1 cellular context compared by ENCODE assay signal in genomic region chr6:154542747-154543146, GRCh38.
TF ChIP-seq lines count a peak whose summit lies in the region.

No MANE protein-coding gene starts in this region.

TF ChIP-seq in GM23338, 12 proteins besides CTCF, POLR2A, EP300 and RAD21:
- TF ChIP-seq, protein P1, sequence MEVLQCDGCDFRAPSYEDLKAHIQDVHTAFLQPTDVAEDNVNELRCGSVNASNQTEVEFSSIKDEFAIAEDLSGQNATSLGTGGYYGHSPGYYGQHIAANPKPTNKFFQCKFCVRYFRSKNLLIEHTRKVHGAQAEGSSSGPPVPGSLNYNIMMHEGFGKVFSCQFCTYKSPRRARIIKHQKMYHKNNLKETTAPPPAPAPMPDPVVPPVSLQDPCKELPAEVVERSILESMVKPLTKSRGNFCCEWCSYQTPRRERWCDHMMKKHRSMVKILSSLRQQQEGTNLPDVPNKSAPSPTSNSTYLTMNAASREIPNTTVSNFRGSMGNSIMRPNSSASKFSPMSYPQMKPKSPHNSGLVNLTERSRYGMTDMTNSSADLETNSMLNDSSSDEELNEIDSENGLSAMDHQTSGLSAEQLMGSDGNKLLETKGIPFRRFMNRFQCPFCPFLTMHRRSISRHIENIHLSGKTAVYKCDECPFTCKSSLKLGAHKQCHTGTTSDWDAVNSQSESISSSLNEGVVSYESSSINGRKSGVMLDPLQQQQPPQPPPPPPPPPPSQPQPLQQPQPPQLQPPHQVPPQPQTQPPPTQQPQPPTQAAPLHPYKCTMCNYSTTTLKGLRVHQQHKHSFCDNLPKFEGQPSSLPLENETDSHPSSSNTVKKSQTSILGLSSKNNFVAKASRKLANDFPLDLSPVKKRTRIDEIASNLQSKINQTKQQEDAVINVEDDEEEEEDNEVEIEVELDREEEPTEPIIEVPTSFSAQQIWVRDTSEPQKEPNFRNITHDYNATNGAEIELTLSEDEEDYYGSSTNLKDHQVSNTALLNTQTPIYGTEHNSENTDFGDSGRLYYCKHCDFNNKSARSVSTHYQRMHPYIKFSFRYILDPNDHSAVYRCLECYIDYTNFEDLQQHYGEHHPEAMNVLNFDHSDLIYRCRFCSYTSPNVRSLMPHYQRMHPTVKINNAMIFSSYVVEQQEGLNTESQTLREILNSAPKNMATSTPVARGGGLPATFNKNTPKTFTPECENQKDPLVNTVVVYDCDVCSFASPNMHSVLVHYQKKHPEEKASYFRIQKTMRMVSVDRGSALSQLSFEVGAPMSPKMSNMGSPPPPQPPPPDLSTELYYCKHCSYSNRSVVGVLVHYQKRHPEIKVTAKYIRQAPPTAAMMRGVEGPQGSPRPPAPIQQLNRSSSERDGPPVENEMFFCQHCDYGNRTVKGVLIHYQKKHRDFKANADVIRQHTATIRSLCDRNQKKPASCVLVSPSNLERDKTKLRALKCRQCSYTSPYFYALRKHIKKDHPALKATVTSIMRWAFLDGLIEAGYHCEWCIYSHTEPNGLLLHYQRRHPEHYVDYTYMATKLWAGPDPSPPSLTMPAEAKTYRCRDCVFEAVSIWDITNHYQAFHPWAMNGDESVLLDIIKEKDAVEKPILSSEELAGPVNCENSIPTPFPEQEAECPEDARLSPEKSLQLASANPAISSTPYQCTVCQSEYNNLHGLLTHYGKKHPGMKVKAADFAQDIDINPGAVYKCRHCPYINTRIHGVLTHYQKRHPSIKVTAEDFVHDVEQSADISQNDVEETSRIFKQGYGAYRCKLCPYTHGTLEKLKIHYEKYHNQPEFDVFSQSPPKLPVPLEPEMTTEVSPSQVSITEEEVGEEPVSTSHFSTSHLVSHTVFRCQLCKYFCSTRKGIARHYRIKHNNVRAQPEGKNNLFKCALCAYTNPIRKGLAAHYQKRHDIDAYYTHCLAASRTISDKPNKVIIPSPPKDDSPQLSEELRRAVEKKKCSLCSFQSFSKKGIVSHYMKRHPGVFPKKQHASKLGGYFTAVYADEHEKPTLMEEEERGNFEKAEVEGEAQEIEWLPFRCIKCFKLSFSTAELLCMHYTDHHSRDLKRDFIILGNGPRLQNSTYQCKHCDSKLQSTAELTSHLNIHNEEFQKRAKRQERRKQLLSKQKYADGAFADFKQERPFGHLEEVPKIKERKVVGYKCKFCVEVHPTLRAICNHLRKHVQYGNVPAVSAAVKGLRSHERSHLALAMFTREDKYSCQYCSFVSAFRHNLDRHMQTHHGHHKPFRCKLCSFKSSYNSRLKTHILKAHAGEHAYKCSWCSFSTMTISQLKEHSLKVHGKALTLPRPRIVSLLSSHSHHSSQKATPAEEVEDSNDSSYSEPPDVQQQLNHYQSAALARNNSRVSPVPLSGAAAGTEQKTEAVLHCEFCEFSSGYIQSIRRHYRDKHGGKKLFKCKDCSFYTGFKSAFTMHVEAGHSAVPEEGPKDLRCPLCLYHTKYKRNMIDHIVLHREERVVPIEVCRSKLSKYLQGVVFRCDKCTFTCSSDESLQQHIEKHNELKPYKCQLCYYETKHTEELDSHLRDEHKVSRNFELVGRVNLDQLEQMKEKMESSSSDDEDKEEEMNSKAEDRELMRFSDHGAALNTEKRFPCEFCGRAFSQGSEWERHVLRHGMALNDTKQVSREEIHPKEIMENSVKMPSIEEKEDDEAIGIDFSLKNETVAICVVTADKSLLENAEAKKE (CRISPR knock-in tag; IDR thresholded peaks at IDR 0.05): peak; percentile 100
- TF ChIP-seq NANOG (IDR thresholded peaks at IDR 0.05; ENCODE audit: borderline replicate concordance): peak; percentile 88
- peak; percentile 41; the same call in 1 of the 2 replicates for TF ChIP-seq ZNF331 (CRISPR knock-in tag; IDR thresholded peaks at IDR 0.05; ENCODE audit: low read depth)
- peak; percentile 95; the same call in 1 of the 2 replicates for TF ChIP-seq ZNF114 (CRISPR knock-in tag; IDR thresholded peaks at IDR 0.05)
- TF ChIP-seq EZH2phosphoT487 (IDR thresholded peaks at IDR 0.05; ENCODE audit: unreplicated experiment): no peak
- no peak; the same call in 1 of the 2 replicates for TF ChIP-seq POLR2AphosphoS5 (IDR thresholded peaks at IDR 0.05; ENCODE audit: low read depth)
